In genomic region chr5:112388739-112389138, GRCh38 we compare ENCODE assay signal across 33 cellular contexts. TPM values are rescaled to one million over a fixed set of nuclear protein-coding genes. Genes with fewer than 3 reads are reported as not detected.
DNase-seq lines count a peak whose midpoint lies in the region; TF ChIP-seq lines count a peak whose summit lies in the region.
"Had no signal": no experiment of that assay in that cellular context is flagged by ENCODE, and none has a peak within 500 bp of the region (broad histone marks: within the 10 kb centered on the region; RNA-seq: fewer than 3 reads in every experiment).

No MANE protein-coding gene starts in this region.

- intact Hi-C loops in cardiac septum (cut with DNase I): no loop called here

- no peak overlapping the region for H3K27ac Mint-ChIP-seq in neural progenitor cell
- H3K27ac Mint-ChIP-seq: activated naive CD8-positive, alpha-beta T cell treated with anti-CD3 and anti-CD28 coated beads for 36 hours; activated T-cell treated with anti-CD3 and anti-CD28 coated beads, Interleukin-2, amount 50 U/mL, for 24 hours had no signal

- H3K4me3 Mint-ChIP-seq in neural progenitor cell: no peak overlapping the region
- H3K4me3 Mint-ChIP-seq: activated naive CD8-positive, alpha-beta T cell treated with anti-CD3 and anti-CD28 coated beads for 36 hours; activated T-cell treated with anti-CD3 and anti-CD28 coated beads, Interleukin-2, amount 50 U/mL, for 24 hours; natural killer cell had no signal

- DNase-seq in NCI-H1092 treated with DMSO at 0.1 percent for 48 hours (lab: John Stamatoyannopoulos, UW) (peak; percentile 32), NCI-H1092 (lab: John Stamatoyannopoulos, UW) (no peak), NCI-H1930 (lab: John Stamatoyannopoulos, UW) (peak; percentile 2 to 31), NCI-H748 treated with DMSO at 0.1 percent for 48 hours (lab: John Stamatoyannopoulos, UW) (peak; percentile 4), neural progenitor cell (ENCODE audit: low spot score) (peak; percentile 14), cerebellar cortex (ENCODE audit: low spot score) (no peak), cardiac septum (ENCODE audit: low spot score) (no peak)
- DNase-seq in activated CD8-positive, alpha-beta memory T cell treated with anti-CD3 and anti-CD28 coated beads for 24 hours: no peak
- DNase-seq: activated CD4-positive, alpha-beta T cell treated with anti-CD3 and anti-CD28 coated beads for 48 hours; activated gamma-delta T cell; activated naive CD8-positive, alpha-beta T cell treated with anti-CD3 and anti-CD28 coated beads for 36 hours; activated T-cell treated with anti-CD3 and anti-CD28 coated beads, Interleukin-2, amount 50 U/mL, for 24 hours; aorta; DND-41; effector CD8-positive, alpha-beta T cell; GM23248; IMR-90; left colon; mammary epithelial cell; mucosa of descending colon; MV-4-11; natural killer cell; NCI-H2171 treated with DMSO at 0.1 percent for 48 hours; NCI-H526; stimulated activated CD4-positive, alpha-beta T cell treated with anti-CD3 and anti-CD28 coated beads, Interleukin-4, amount 100 ng/mL, for 4 hours; upper lobe of left lung; WERI-Rb-1 had no signal

- no peaks in the 10 kb centered on the region for H3K27me3 ChIP-seq in neural progenitor cell
- H3K27me3 ChIP-seq: BLaER1 treated with 17β-estradiol and CSF1 and Interleukin-3, amounts not matched to agents 10 nM and 100 nM; upper lobe of left lung had no signal

- H3K79me2 ChIP-seq in neural progenitor cell (ENCODE audit: low read depth): no peaks in the 10 kb centered on the region

- H3K4me2 ChIP-seq in neural progenitor cell: peak overlapping the region; percentile 19
- H3K4me2 ChIP-seq: BLaER1 treated with 17β-estradiol and CSF1 and Interleukin-3, amounts not matched to agents 10 nM and 100 nM had no signal

- peaks cover 21% of the 10 kb centered on the region for H3K4me1 Mint-ChIP-seq in neural progenitor cell
- H3K4me1 Mint-ChIP-seq: activated naive CD8-positive, alpha-beta T cell treated with anti-CD3 and anti-CD28 coated beads for 36 hours had no signal

- H3K27ac ChIP-seq in neural progenitor cell: peak overlapping the region; percentile 31
- H3K27ac ChIP-seq: 22Rv1; BLaER1 treated with 17β-estradiol and CSF1 and Interleukin-3, amounts not matched to agents 10 nM and 100 nM; coronary artery; GM23248; RWPE1; SJSA1; upper lobe of left lung; WERI-Rb-1 had no signal

- no peaks in the 10 kb centered on the region for H3K36me3 ChIP-seq in neural progenitor cell
- H3K36me3 ChIP-seq: BLaER1 treated with 17β-estradiol and CSF1 and Interleukin-3, amounts not matched to agents 10 nM and 100 nM; SJSA1; upper lobe of left lung; WERI-Rb-1 had no signal

- peaks cover 2% of the 10 kb centered on the region for H3K27me3 Mint-ChIP-seq in neural progenitor cell (ENCODE audit: insufficient read depth, low read depth)

- no peak overlapping the region for H3K9ac ChIP-seq in neural progenitor cell
- H3K9ac ChIP-seq: BLaER1 treated with 17β-estradiol and CSF1 and Interleukin-3, amounts not matched to agents 10 nM and 100 nM; GM23248 had no signal

- H3K4me1 ChIP-seq in neural progenitor cell: peaks cover 16% of the 10 kb centered on the region
- H3K4me1 ChIP-seq: BLaER1 treated with 17β-estradiol and CSF1 and Interleukin-3, amounts not matched to agents 10 nM and 100 nM; SJSA1; upper lobe of left lung had no signal

- H3F3A ChIP-seq in neural progenitor cell (ENCODE audit: low read depth): no peaks in the 10 kb centered on the region

- H3K9me3 ChIP-seq in neural progenitor cell (ENCODE audit: low read depth): no peaks in the 10 kb centered on the region
- H3K9me3 ChIP-seq: BLaER1 treated with 17β-estradiol and CSF1 and Interleukin-3, amounts not matched to agents 10 nM and 100 nM; mucosa of descending colon; SJSA1; upper lobe of left lung had no signal

- H3K36me3 Mint-ChIP-seq in neural progenitor cell: peaks cover 6% of the 10 kb centered on the region
- H3K36me3 Mint-ChIP-seq: activated naive CD8-positive, alpha-beta T cell treated with anti-CD3 and anti-CD28 coated beads for 36 hours; natural killer cell had no signal

- H3K9me3 Mint-ChIP-seq in neural progenitor cell: peaks cover 10% of the 10 kb centered on the region
- H3K9me3 Mint-ChIP-seq: activated naive CD8-positive, alpha-beta T cell treated with anti-CD3 and anti-CD28 coated beads for 36 hours; activated T-cell treated with anti-CD3 and anti-CD28 coated beads, Interleukin-2, amount 50 U/mL, for 24 hours; natural killer cell had no signal

- no peak overlapping the region for H3K4me3 ChIP-seq in neural progenitor cell
- H3K4me3 ChIP-seq: BLaER1 treated with 17β-estradiol and CSF1 and Interleukin-3, amounts not matched to agents 10 nM and 100 nM; coronary artery; GM23248; mucosa of descending colon; SJSA1; upper lobe of left lung had no signal

- no peaks in the 10 kb centered on the region for H4K20me1 ChIP-seq in neural progenitor cell (ENCODE audit: low read depth)
- H4K20me1 ChIP-seq: BLaER1 treated with 17β-estradiol and CSF1 and Interleukin-3, amounts not matched to agents 10 nM and 100 nM had no signal

- H2AFZ ChIP-seq in neural progenitor cell (replicated peaks): no peak overlapping the region
- H2AFZ ChIP-seq: GM23248 had no signal

- TF ChIP-seq CTCF in neural progenitor cell (IDR thresholded peaks at IDR 0.05): no peak

RNA-seq across cellular contexts. Expression of gene EPB41L4A, which starts 30.3 kb away (rescaled TPM):
- 2.7 and 3.6 TPM in 2 replicates for total RNA-seq in neural progenitor cell (ENCODE audit: low replicate concordance)
- 18.0 TPM for total RNA-seq in cardiac septum
- total RNA-seq: LHCN-M2 had no signal

Comparison
In these comparisons a context has a peak if more than half of its experiments do, and no peak if none do; other contexts are left out.
1. DNase-seq: peak in NCI-H1092 treated with DMSO at 0.1 percent for 48 hours (single experiment), NCI-H1930 (2 of 2), NCI-H748 treated with DMSO at 0.1 percent for 48 hours (single experiment) and neural progenitor cell (single experiment); none in NCI-H1092 (single experiment), activated CD8-positive, alpha-beta memory T cell treated with anti-CD3 and anti-CD28 coated beads for 24 hours (single experiment), cerebellar cortex (single experiment) and cardiac septum (single experiment).